Comparison of ENCODE assay signal across 10 cellular contexts in genomic region chr9:127395491-127396252, GRCh38. TPM values are rescaled to one million over a fixed set of nuclear protein-coding genes. Genes with fewer than 3 reads are reported as not detected.
DNase-seq lines count a peak whose midpoint lies in the region; ATAC-seq and TF ChIP-seq lines count a peak whose summit lies in the region.
"Had no signal": no experiment of that assay in that cellular context is flagged by ENCODE, and none has a peak within 500 bp of the region (broad histone marks: within the 10 kb centered on the region; RNA-seq: fewer than 3 reads in every experiment).

No MANE protein-coding gene starts in this region.

- TF ChIP-seq EP300 in stomach (IDR thresholded peaks at IDR 0.05): no peak

- no peak overlapping the region for H3K27ac Mint-ChIP-seq in activated T-cell treated with anti-CD3 and anti-CD28 coated beads, Interleukin-2, amount 50 U/mL, for 72 hours
- H3K27ac Mint-ChIP-seq in activated B cell treated with CpG ODN at 0.5 μM for 24 hours: no peak overlapping the region

- no peaks in the 10 kb centered on the region for H3K9me3 Mint-ChIP-seq in activated T-cell treated with anti-CD3 and anti-CD28 coated beads, Interleukin-2, amount 50 U/mL, for 72 hours
- no peaks in the 10 kb centered on the region for H3K9me3 Mint-ChIP-seq in activated B cell treated with CpG ODN at 0.5 μM for 24 hours

- POLR2A ChIA-PET in activated B cell treated with CpG ODN at 0.5 μM for 24 hours (lab: Charles Lee): interaction anchor here (0.7 to 2.3 kb wide), 8 partner anchors 8 to 522 kb away, joined by 3 to 44 read pairs (median 4); partner anchors contain the start of genes LRSAM1, RPL12, ST6GALNAC4 and ZNF79

- H3K4me3 Mint-ChIP-seq in activated T-cell treated with anti-CD3 and anti-CD28 coated beads, Interleukin-2, amount 50 U/mL, for 72 hours: peak overlapping the region; percentile 70 to 75
- H3K4me3 Mint-ChIP-seq in activated B cell treated with CpG ODN at 0.5 μM for 24 hours: peak overlapping the region; percentile 83

- no peak for ATAC-seq in activated T-cell treated with anti-CD3 and anti-CD28 coated beads, Interleukin-2, amount 50 U/mL, for 72 hours (replicated peaks in 1 of 2)
- ATAC-seq in activated B cell treated with CpG ODN at 0.5 μM for 24 hours (ENCODE audit: low read depth) (no peak), HG03378 (IDR thresholded peaks at IDR 0.05; ENCODE audit: unreplicated experiment) (no peak)

- H3K27me3 ChIP-seq in stomach: no peaks in the 10 kb centered on the region
- H3K27me3 ChIP-seq: brain microvascular endothelial cell had no signal

- peaks cover 4 to 12% (median 11%) of the 10 kb centered on the region in 4 donors for H3K36me3 ChIP-seq in stomach
- H3K36me3 ChIP-seq: brain microvascular endothelial cell had no signal

- TF ChIP-seq CTCF in activated B cell treated with CpG ODN at 0.5 μM for 24 hours (IDR thresholded peaks at IDR 0.05): no peak
- no peak for TF ChIP-seq CTCF in stomach (IDR thresholded peaks at IDR 0.05)

- peaks cover 13 to 39% (median 31%) of the 10 kb centered on the region in 4 donors for H3K4me1 ChIP-seq in stomach

- H3K9me3 ChIP-seq in stomach: no peaks in the 10 kb centered on the region

- peaks cover 75% of the 10 kb centered on the region for H3K27me3 Mint-ChIP-seq in activated T-cell treated with anti-CD3 and anti-CD28 coated beads, Interleukin-2, amount 50 U/mL, for 72 hours (ENCODE audit: low read depth)
- H3K27me3 Mint-ChIP-seq in activated B cell treated with CpG ODN at 0.5 μM for 24 hours: no peaks in the 10 kb centered on the region

- 65 to 74% (median 67%) methylated on average over 7 of the region's 7 CpGs for WGBS in stomach, 5 donors

- peaks cover 24% of the 10 kb centered on the region for H3K4me1 Mint-ChIP-seq in activated T-cell treated with anti-CD3 and anti-CD28 coated beads, Interleukin-2, amount 50 U/mL, for 72 hours (ENCODE audit: low read depth)
- peaks cover 10% of the 10 kb centered on the region for H3K4me1 Mint-ChIP-seq in activated B cell treated with CpG ODN at 0.5 μM for 24 hours

- CTCF ChIA-PET in activated B cell treated with CpG ODN at 0.5 μM for 24 hours (lab: Charles Lee): interaction anchor here (1.1 to 2.5 kb wide), 2 partner anchors 60 to 182 kb away, joined by 3 to 23 read pairs; no protein-coding TSS in a partner anchor

- H3K4me3 ChIP-seq in stomach: peak overlapping the region; percentile 55 to 95 (median 76)

- H3K27ac ChIP-seq in stomach: peak overlapping the region in 1 of 5 donors; percentile 64
- H3K27ac ChIP-seq: brain microvascular endothelial cell had no signal

- H3K36me3 Mint-ChIP-seq in activated T-cell treated with anti-CD3 and anti-CD28 coated beads, Interleukin-2, amount 50 U/mL, for 72 hours (ENCODE audit: insufficient read depth in 2 of 2): no peaks in the 10 kb centered on the region
- H3K36me3 Mint-ChIP-seq in activated B cell treated with CpG ODN at 0.5 μM for 24 hours (ENCODE audit: low read depth): no peaks in the 10 kb centered on the region

- TF ChIP-seq POLR2A in stomach (IDR thresholded peaks at IDR 0.05): no peak

- intact Hi-C loops in activated B cell treated with CpG ODN at 0.5 μM for 24 hours (cut with micrococcal nuclease) (loop anchor here (1.0 to 5.0 kb wide), 4 partner anchors 56 to 455 kb away; partner anchors contain the start of genes LRSAM1, RPL12 and STXBP1), stomach (cut with DNase I; ENCODE audit: low total_unique reads) (no loop called here)

- DNase-seq in activated T-cell treated with anti-CD3 and anti-CD28 coated beads, Interleukin-2, amount 50 U/mL, for 72 hours: no peak
- no peak for DNase-seq in activated T-cell treated with anti-CD3 and anti-CD28 coated beads, Interleukin-2, amount 50 U/mL, for 1 hour
- no peak for DNase-seq in activated B cell treated with CpG ODN at 0.5 μM for 24 hours
- peak; percentile 15 for DNase-seq in iris pigment epithelial cell (ENCODE audit: low read depth)
- no peak for DNase-seq in stomach
- DNase-seq in dedifferentiated amniotic fluid mesenchymal stem cell (ENCODE audit: extremely low spot score): no peak
- no peak for DNase-seq in stimulated activated CD4-positive, alpha-beta T cell treated with anti-CD3 and anti-CD28 coated beads, Interleukin-1b, Interleukin-23, amount 100 ng/mL, for 48 hours
- DNase-seq: brain microvascular endothelial cell, SW 1271 had no signal

RNA-seq across cellular contexts. Expression of gene SLC2A8, which starts 1.3 kb away (rescaled TPM):
- 10 to 100 TPM; 11.4 to 13.8 TPM for total RNA-seq in activated T-cell treated with anti-CD3 and anti-CD28 coated beads, Interleukin-2, amount 50 U/mL, for 72 hours
- 13.4 and 17.1 TPM in 2 replicates for total RNA-seq in activated B cell treated with CpG ODN at 0.5 μM for 24 hours
- 10 to 100 TPM in 4 of 5 donors, 1 to 10 TPM in 1; 4.7 to 36.2 (median 22.0) TPM for total RNA-seq in stomach
- polyA plus RNA-seq in stomach: 10 to 100 TPM; 10.1 to 15.3 (median 12.9) TPM

RNA-seq across cellular contexts. Expression of gene ZNF79, which starts 28.5 kb away (rescaled TPM):
- 10 to 100 TPM; 10.4 to 16.1 TPM for total RNA-seq in activated T-cell treated with anti-CD3 and anti-CD28 coated beads, Interleukin-2, amount 50 U/mL, for 72 hours
- total RNA-seq in activated B cell treated with CpG ODN at 0.5 μM for 24 hours: 13.5 and 14.0 TPM in 2 replicates
- total RNA-seq in stomach: 10 to 100 TPM in 2 of 5 donors, 1 to 10 TPM in 3; 5.1 to 39.1 (median 6.2) TPM
- 1 to 10 TPM; 1.9 to 3.8 (median 2.7) TPM for polyA plus RNA-seq in stomach

RNA-seq across cellular contexts. Expression of gene RPL12, which starts 55.5 kb away (rescaled TPM):
- total RNA-seq in activated T-cell treated with anti-CD3 and anti-CD28 coated beads, Interleukin-2, amount 50 U/mL, for 72 hours: 1,000 to 10,000 TPM; 2,503 to 2,755 TPM
- total RNA-seq in activated B cell treated with CpG ODN at 0.5 μM for 24 hours (2,278 and 2,307 TPM in 2 replicates), stomach (1,000 to 10,000 TPM in 4 of 5 donors, 100 to 1,000 TPM in 1; 187 to 1,693 (median 1,211) TPM)
- 1,000 to 10,000 TPM; 3,146 to 4,806 (median 4,080) TPM for polyA plus RNA-seq in stomach

RNA-seq across cellular contexts. Expression of gene LRSAM1, which starts 55.6 kb away (rescaled TPM):
- 10 to 100 TPM; 30.5 to 33.8 TPM for total RNA-seq in activated T-cell treated with anti-CD3 and anti-CD28 coated beads, Interleukin-2, amount 50 U/mL, for 72 hours
- 19.4 and 23.9 TPM in 2 replicates for total RNA-seq in activated B cell treated with CpG ODN at 0.5 μM for 24 hours
- 100 to 1,000 TPM in 1 of 5 donors, 10 to 100 TPM in 3, 1 to 10 TPM in 1; 7.2 to 138 (median 28.6) TPM for total RNA-seq in stomach
- polyA plus RNA-seq in stomach: 10 to 100 TPM; 12.8 to 15.0 (median 13.0) TPM
